ENCODE assay signal across 1 cellular context in the genomic region with DNA sequence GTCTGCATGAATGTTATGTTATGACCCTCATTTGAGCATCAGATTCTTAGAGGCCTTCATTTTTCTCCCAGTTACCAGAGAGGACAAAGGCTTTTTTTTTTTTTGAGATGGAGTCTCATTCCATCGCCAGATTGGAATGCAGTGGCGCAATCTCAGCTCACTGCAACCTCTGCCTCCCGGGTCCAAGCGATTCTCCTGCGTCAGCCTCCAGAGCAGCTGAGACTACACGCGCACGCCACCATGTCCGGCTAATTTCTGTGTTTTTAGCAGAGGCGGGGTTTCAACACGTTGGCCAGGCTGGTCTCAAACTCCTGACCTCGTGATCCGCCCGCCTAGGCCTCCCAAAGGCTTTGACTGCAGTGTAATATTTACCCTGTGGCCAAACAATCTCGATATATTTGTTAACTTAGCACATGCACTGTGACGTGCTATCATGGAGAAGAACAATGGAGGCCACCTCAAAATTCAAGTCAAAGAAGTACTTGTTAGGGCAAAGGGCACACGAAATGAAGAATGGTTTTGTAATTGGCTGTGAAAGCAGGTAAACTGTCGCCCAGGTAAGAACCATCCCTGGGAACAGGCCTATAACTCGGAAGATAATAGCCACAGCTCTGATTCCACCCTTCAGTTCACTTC.
TF ChIP-seq lines count a peak whose summit lies in the region.

No MANE protein-coding gene starts in this region.

TF ChIP-seq in HepG2, 621 proteins besides CTCF, POLR2A, EP300 and RAD21 (continued from another document and continues in another):
- TF ChIP-seq, protein P1, sequence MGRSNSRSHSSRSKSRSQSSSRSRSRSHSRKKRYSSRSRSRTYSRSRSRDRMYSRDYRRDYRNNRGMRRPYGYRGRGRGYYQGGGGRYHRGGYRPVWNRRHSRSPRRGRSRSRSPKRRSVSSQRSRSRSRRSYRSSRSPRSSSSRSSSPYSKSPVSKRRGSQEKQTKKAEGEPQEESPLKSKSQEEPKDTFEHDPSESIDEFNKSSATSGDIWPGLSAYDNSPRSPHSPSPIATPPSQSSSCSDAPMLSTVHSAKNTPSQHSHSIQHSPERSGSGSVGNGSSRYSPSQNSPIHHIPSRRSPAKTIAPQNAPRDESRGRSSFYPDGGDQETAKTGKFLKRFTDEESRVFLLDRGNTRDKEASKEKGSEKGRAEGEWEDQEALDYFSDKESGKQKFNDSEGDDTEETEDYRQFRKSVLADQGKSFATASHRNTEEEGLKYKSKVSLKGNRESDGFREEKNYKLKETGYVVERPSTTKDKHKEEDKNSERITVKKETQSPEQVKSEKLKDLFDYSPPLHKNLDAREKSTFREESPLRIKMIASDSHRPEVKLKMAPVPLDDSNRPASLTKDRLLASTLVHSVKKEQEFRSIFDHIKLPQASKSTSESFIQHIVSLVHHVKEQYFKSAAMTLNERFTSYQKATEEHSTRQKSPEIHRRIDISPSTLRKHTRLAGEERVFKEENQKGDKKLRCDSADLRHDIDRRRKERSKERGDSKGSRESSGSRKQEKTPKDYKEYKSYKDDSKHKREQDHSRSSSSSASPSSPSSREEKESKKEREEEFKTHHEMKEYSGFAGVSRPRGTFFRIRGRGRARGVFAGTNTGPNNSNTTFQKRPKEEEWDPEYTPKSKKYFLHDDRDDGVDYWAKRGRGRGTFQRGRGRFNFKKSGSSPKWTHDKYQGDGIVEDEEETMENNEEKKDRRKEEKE (IDR thresholded peaks at IDR 0.05), result no peak
- no peak for TF ChIP-seq XBP1 (CRISPR knock-in tag; IDR thresholded peaks at IDR 0.05)
- TF ChIP-seq, protein P2, sequence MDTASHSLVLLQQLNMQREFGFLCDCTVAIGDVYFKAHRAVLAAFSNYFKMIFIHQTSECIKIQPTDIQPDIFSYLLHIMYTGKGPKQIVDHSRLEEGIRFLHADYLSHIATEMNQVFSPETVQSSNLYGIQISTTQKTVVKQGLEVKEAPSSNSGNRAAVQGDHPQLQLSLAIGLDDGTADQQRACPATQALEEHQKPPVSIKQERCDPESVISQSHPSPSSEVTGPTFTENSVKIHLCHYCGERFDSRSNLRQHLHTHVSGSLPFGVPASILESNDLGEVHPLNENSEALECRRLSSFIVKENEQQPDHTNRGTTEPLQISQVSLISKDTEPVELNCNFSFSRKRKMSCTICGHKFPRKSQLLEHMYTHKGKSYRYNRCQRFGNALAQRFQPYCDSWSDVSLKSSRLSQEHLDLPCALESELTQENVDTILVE (CRISPR knock-in tag; IDR thresholded peaks at IDR 0.05), result 0 out of 2 replicates have a peak, but pooled peaks have one; percentile 42
- TF ChIP-seq ZFAT (CRISPR knock-in tag; conservative IDR thresholded peaks at IDR 0.05), result no peak
- TF ChIP-seq ZMYM4 (CRISPR knock-in tag; IDR thresholded peaks at IDR 0.05), result peak; percentile 60
- TF ChIP-seq, protein P3, sequence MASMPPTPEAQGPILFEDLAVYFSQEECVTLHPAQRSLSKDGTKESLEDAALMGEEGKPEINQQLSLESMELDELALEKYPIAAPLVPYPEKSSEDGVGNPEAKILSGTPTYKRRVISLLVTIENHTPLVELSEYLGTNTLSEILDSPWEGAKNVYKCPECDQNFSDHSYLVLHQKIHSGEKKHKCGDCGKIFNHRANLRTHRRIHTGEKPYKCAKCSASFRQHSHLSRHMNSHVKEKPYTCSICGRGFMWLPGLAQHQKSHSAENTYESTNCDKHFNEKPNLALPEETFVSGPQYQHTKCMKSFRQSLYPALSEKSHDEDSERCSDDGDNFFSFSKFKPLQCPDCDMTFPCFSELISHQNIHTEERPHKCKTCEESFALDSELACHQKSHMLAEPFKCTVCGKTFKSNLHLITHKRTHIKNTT (CRISPR knock-in tag; IDR thresholded peaks at IDR 0.05), result no peak
- no peak for TF ChIP-seq ZNF776 (CRISPR knock-in tag; IDR thresholded peaks at IDR 0.05)
- TF ChIP-seq HIVEP1 (CRISPR knock-in tag; IDR thresholded peaks at IDR 0.05), result peak; percentile 67; the same call in 1 of the 2 replicates
- no peak for TF ChIP-seq TOE1 (CRISPR knock-in tag; IDR thresholded peaks at IDR 0.05)
- TF ChIP-seq PHF8 (CRISPR knock-in tag; IDR thresholded peaks at IDR 0.05), result peak; percentile 18; the same call in 1 of the 2 replicates
- no peak for TF ChIP-seq ZNF296 (CRISPR knock-in tag; conservative IDR thresholded peaks at IDR 0.05)
- TF ChIP-seq ZFP41 (CRISPR knock-in tag; IDR thresholded peaks at IDR 0.05; ENCODE audit: borderline replicate concordance), result no peak
- no peak for TF ChIP-seq NCOA5 (CRISPR knock-in tag; IDR thresholded peaks at IDR 0.05)
- TF ChIP-seq ZKSCAN1 (IDR thresholded peaks at IDR 0.05; ENCODE audit: low read length), result no peak
- TF ChIP-seq POLR2AphosphoS5 (IDR thresholded peaks at IDR 0.05; ENCODE audit: low read depth, low read length), result no peak
- TF ChIP-seq, protein P4, sequence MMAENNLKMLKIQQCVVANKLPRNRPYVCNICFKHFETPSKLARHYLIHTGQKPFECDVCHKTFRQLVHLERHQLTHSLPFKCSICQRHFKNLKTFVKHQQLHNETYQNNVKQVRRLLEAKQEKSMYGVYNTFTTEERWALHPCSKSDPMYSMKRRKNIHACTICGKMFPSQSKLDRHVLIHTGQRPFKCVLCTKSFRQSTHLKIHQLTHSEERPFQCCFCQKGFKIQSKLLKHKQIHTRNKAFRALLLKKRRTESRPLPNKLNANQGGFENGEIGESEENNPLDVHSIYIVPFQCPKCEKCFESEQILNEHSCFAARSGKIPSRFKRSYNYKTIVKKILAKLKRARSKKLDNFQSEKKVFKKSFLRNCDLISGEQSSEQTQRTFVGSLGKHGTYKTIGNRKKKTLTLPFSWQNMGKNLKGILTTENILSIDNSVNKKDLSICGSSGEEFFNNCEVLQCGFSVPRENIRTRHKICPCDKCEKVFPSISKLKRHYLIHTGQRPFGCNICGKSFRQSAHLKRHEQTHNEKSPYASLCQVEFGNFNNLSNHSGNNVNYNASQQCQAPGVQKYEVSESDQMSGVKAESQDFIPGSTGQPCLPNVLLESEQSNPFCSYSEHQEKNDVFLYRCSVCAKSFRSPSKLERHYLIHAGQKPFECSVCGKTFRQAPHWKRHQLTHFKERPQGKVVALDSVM (CRISPR knock-in tag; IDR thresholded peaks at IDR 0.05), result peak; percentile 96
- TF ChIP-seq MXI1 (IDR thresholded peaks at IDR 0.05; ENCODE audit: borderline replicate concordance, low read depth, low read length), result no peak
- TF ChIP-seq KLF11 (CRISPR knock-in tag; IDR thresholded peaks at IDR 0.05), result no peak
- TF ChIP-seq ZNF570 (CRISPR knock-in tag; IDR thresholded peaks at IDR 0.05; ENCODE audit: borderline replicate concordance), result no peak
- peak; percentile 35; the same call in 1 of the 2 replicates for TF ChIP-seq ADNP (CRISPR knock-in tag; IDR thresholded peaks at IDR 0.05)
- TF ChIP-seq, protein P5, sequence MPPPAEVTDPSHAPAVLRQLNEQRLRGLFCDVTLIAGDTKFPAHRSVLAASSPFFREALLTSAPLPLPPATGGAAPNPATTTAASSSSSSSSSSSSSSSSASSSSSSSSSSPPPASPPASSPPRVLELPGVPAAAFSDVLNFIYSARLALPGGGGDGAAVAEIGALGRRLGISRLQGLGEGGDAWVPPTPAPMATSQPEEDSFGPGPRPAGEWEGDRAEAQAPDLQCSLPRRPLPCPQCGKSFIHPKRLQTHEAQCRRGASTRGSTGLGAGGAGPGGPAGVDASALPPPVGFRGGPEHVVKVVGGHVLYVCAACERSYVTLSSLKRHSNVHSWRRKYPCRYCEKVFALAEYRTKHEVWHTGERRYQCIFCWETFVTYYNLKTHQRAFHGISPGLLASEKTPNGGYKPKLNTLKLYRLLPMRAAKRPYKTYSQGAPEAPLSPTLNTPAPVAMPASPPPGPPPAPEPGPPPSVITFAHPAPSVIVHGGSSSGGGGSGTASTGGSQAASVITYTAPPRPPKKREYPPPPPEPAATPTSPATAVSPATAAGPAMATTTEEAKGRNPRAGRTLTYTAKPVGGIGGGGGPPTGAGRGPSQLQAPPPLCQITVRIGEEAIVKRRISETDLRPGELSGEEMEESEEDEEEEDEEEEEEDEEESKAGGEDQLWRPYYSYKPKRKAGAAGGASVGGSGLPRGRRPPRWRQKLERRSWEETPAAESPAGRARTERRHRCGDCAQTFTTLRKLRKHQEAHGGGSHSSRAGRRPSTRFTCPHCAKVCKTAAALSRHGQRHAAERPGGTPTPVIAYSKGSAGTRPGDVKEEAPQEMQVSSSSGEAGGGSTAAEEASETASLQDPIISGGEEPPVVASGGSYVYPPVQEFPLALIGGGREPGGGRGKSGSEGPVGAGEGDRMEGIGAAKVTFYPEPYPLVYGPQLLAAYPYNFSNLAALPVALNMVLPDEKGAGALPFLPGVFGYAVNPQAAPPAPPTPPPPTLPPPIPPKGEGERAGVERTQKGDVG (CRISPR knock-in tag; IDR thresholded peaks at IDR 0.05; ENCODE audit: borderline replicate concordance), result no peak
- TF ChIP-seq PHB2 (IDR thresholded peaks at IDR 0.05; ENCODE audit: partially characterized antibody), result no peak
- TF ChIP-seq, protein P6, sequence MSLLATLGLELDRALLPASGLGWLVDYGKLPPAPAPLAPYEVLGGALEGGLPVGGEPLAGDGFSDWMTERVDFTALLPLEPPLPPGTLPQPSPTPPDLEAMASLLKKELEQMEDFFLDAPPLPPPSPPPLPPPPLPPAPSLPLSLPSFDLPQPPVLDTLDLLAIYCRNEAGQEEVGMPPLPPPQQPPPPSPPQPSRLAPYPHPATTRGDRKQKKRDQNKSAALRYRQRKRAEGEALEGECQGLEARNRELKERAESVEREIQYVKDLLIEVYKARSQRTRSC (CRISPR knock-in tag; IDR thresholded peaks at IDR 0.05; ENCODE audit: low read depth), result no peak
- 0 out of 2 replicates have a peak, but pooled peaks have one; percentile 21 for TF ChIP-seq MEF2D (CRISPR knock-in tag; IDR thresholded peaks at IDR 0.05)
- TF ChIP-seq, protein P7, sequence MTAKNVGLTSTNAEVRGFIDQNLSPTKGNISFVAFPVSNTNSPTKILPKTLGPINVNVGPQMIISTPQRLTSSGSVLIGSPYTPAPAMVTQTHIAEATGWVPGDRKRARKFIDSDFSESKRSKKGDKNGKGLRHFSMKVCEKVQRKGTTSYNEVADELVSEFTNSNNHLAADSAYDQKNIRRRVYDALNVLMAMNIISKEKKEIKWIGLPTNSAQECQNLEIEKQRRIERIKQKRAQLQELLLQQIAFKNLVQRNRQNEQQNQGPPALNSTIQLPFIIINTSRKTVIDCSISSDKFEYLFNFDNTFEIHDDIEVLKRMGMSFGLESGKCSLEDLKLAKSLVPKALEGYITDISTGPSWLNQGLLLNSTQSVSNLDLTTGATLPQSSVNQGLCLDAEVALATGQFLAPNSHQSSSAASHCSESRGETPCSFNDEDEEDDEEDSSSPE (CRISPR knock-in tag; IDR thresholded peaks at IDR 0.05), result no peak
- TF ChIP-seq, protein P8, sequence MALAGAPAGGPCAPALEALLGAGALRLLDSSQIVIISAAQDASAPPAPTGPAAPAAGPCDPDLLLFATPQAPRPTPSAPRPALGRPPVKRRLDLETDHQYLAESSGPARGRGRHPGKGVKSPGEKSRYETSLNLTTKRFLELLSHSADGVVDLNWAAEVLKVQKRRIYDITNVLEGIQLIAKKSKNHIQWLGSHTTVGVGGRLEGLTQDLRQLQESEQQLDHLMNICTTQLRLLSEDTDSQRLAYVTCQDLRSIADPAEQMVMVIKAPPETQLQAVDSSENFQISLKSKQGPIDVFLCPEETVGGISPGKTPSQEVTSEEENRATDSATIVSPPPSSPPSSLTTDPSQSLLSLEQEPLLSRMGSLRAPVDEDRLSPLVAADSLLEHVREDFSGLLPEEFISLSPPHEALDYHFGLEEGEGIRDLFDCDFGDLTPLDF (CRISPR knock-in tag; IDR thresholded peaks at IDR 0.05), result no peak
- 0 out of 2 replicates have a peak, but pooled peaks have one; percentile 31 for TF ChIP-seq HDAC1 (CRISPR knock-in tag; IDR thresholded peaks at IDR 0.05)
- TF ChIP-seq, protein P9, sequence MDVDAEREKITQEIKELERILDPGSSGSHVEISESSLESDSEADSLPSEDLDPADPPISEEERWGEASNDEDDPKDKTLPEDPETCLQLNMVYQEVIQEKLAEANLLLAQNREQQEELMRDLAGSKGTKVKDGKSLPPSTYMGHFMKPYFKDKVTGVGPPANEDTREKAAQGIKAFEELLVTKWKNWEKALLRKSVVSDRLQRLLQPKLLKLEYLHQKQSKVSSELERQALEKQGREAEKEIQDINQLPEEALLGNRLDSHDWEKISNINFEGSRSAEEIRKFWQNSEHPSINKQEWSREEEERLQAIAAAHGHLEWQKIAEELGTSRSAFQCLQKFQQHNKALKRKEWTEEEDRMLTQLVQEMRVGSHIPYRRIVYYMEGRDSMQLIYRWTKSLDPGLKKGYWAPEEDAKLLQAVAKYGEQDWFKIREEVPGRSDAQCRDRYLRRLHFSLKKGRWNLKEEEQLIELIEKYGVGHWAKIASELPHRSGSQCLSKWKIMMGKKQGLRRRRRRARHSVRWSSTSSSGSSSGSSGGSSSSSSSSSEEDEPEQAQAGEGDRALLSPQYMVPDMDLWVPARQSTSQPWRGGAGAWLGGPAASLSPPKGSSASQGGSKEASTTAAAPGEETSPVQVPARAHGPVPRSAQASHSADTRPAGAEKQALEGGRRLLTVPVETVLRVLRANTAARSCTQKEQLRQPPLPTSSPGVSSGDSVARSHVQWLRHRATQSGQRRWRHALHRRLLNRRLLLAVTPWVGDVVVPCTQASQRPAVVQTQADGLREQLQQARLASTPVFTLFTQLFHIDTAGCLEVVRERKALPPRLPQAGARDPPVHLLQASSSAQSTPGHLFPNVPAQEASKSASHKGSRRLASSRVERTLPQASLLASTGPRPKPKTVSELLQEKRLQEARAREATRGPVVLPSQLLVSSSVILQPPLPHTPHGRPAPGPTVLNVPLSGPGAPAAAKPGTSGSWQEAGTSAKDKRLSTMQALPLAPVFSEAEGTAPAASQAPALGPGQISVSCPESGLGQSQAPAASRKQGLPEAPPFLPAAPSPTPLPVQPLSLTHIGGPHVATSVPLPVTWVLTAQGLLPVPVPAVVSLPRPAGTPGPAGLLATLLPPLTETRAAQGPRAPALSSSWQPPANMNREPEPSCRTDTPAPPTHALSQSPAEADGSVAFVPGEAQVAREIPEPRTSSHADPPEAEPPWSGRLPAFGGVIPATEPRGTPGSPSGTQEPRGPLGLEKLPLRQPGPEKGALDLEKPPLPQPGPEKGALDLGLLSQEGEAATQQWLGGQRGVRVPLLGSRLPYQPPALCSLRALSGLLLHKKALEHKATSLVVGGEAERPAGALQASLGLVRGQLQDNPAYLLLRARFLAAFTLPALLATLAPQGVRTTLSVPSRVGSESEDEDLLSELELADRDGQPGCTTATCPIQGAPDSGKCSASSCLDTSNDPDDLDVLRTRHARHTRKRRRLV (CRISPR knock-in tag; IDR thresholded peaks at IDR 0.05), result no peak
- TF ChIP-seq ZNF749 (CRISPR knock-in tag; IDR thresholded peaks at IDR 0.05; ENCODE audit: borderline replicate concordance), result no peak
- TF ChIP-seq, protein P10, sequence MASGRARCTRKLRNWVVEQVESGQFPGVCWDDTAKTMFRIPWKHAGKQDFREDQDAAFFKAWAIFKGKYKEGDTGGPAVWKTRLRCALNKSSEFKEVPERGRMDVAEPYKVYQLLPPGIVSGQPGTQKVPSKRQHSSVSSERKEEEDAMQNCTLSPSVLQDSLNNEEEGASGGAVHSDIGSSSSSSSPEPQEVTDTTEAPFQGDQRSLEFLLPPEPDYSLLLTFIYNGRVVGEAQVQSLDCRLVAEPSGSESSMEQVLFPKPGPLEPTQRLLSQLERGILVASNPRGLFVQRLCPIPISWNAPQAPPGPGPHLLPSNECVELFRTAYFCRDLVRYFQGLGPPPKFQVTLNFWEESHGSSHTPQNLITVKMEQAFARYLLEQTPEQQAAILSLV (CRISPR knock-in tag; IDR thresholded peaks at IDR 0.05; ENCODE audit: borderline replicate concordance), result no peak
- no peak for TF ChIP-seq MBD4 (IDR thresholded peaks at IDR 0.05; ENCODE audit: borderline replicate concordance, low read length)
- TF ChIP-seq NFRKB (IDR thresholded peaks at IDR 0.05), result no peak
- TF ChIP-seq HCFC1 (IDR thresholded peaks at IDR 0.05; ENCODE audit: low read depth, low read length), result no peak
- TF ChIP-seq ZNF230 (CRISPR knock-in tag; IDR thresholded peaks at IDR 0.05), result no peak
- TF ChIP-seq ZNF777 (CRISPR knock-in tag; IDR thresholded peaks at IDR 0.05), result 0 out of 2 replicates have a peak, but pooled peaks have one; percentile 24
